Comparison of ENCODE assay signal across 3 cellular contexts in the genomic region with DNA sequence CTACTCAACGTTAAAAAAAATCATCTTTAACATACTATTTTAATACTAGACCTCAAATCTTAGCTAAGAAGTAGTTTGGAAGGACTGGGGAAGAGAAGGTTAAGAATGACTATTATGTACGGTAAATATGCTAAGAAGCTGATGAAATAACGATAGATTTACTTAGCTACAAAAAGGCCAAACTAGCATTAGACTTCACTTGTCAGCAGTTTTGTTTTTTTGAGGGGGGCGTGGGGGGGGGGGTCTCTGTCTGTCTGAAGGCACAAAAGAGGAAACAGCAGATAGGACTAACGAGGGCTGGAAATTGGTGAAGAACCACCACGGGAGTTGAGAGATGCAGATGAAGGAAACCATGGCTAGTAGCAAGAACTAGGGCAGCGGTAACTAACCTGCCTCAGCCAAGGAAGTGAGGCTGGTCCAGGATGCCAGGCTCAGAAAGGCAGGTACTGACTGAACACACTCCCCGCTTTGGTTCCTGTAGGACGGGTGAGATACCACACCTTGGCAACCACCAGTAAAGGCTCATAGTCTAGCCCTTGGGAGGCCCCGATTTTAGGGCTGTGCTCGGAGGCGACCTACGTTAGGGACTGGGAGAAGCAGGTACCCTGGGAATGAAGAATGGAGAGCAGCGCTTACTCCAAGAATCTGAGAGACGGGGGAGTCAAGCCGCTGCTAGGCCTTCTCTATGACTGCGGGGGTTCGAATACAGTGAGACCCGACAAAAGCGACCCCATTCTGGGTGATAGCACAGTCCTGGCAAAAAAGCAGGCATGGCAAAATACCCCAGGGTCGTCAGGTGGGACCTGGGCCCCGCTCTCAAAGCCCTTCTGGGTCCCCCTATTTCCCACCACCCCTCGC.
TF ChIP-seq lines count a peak whose summit lies in the region.

No MANE protein-coding gene starts in this region.

TF ChIP-seq in GM23338, 12 proteins besides CTCF, POLR2A, EP300 and RAD21 (continues in another document):
- TF ChIP-seq CREB1 (CRISPR knock-in tag; IDR thresholded peaks at IDR 0.05; ENCODE audit: low read depth) (no peak), ZNF114 (CRISPR knock-in tag; IDR thresholded peaks at IDR 0.05) (no peak), ETS1 (IDR thresholded peaks at IDR 0.05) (no peak)

TF ChIP-seq in SK-N-SH, 30 proteins besides CTCF, POLR2A, EP300 and RAD21:
- TF ChIP-seq SIN3A (IDR thresholded peaks at IDR 0.05; ENCODE audit: borderline replicate concordance, low read depth, low read length) (no peak), GABPA (IDR thresholded peaks at IDR 0.05; ENCODE audit: low read depth) (no peak), RCOR1 (IDR thresholded peaks at IDR 0.05; ENCODE audit: low read length) (no peak), ELF1 (IDR thresholded peaks at IDR 0.05) (no peak), USF1 (IDR thresholded peaks at IDR 0.05; ENCODE audit: borderline replicate concordance, low read depth) (no peak), CHD2 (IDR thresholded peaks at IDR 0.05; ENCODE audit: low read length, partially characterized antibody) (no peak), SMC3 (IDR thresholded peaks at IDR 0.05; ENCODE audit: low read depth, low read length) (no peak), TAF1 (IDR thresholded peaks at IDR 0.05; ENCODE audit: borderline replicate concordance, low read depth, low read length) (no peak), TEAD4 (IDR thresholded peaks at IDR 0.05; ENCODE audit: borderline replicate concordance, insufficient read depth) (no peak), JUND (IDR thresholded peaks at IDR 0.05) (no peak), TCF12 (IDR thresholded peaks at IDR 0.05) (no peak), EZH2phosphoT487 (IDR thresholded peaks at IDR 0.05; ENCODE audit: borderline replicate concordance, low read depth) (no peak), MXI1 (IDR thresholded peaks at IDR 0.05; ENCODE audit: low read depth, low read length) (no peak), YY1 (IDR thresholded peaks at IDR 0.05; ENCODE audit: low read depth) (no peak), FOXJ3 (CRISPR knock-in tag; IDR thresholded peaks at IDR 0.05) (no peak), NFIC (IDR thresholded peaks at IDR 0.05; ENCODE audit: borderline replicate concordance) (no peak)
- TF ChIP-seq, protein P1, sequence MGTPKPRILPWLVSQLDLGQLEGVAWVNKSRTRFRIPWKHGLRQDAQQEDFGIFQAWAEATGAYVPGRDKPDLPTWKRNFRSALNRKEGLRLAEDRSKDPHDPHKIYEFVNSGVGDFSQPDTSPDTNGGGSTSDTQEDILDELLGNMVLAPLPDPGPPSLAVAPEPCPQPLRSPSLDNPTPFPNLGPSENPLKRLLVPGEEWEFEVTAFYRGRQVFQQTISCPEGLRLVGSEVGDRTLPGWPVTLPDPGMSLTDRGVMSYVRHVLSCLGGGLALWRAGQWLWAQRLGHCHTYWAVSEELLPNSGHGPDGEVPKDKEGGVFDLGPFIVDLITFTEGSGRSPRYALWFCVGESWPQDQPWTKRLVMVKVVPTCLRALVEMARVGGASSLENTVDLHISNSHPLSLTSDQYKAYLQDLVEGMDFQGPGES (IDR thresholded peaks at IDR 0.05; ENCODE audit: low read depth, low read length): no peak
- TF ChIP-seq, protein P2, sequence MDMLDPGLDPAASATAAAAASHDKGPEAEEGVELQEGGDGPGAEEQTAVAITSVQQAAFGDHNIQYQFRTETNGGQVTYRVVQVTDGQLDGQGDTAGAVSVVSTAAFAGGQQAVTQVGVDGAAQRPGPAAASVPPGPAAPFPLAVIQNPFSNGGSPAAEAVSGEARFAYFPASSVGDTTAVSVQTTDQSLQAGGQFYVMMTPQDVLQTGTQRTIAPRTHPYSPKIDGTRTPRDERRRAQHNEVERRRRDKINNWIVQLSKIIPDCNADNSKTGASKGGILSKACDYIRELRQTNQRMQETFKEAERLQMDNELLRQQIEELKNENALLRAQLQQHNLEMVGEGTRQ (IDR thresholded peaks at IDR 0.05; ENCODE audit: borderline replicate concordance, low read depth, low read length): no peak

TF ChIP-seq in HEK293T, 16 proteins besides CTCF, POLR2A, EP300 and RAD21:
- no peak for TF ChIP-seq ELF4 (IDR thresholded peaks at IDR 0.05)
- no peak for TF ChIP-seq FOXA1 (IDR thresholded peaks at IDR 0.05)
- TF ChIP-seq, protein P3, sequence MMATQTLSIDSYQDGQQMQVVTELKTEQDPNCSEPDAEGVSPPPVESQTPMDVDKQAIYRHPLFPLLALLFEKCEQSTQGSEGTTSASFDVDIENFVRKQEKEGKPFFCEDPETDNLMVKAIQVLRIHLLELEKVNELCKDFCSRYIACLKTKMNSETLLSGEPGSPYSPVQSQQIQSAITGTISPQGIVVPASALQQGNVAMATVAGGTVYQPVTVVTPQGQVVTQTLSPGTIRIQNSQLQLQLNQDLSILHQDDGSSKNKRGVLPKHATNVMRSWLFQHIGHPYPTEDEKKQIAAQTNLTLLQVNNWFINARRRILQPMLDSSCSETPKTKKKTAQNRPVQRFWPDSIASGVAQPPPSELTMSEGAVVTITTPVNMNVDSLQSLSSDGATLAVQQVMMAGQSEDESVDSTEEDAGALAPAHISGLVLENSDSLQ (IDR thresholded peaks at IDR 0.05): no peak
